11 cellular contexts compared by ENCODE assay signal in the genomic region with DNA sequence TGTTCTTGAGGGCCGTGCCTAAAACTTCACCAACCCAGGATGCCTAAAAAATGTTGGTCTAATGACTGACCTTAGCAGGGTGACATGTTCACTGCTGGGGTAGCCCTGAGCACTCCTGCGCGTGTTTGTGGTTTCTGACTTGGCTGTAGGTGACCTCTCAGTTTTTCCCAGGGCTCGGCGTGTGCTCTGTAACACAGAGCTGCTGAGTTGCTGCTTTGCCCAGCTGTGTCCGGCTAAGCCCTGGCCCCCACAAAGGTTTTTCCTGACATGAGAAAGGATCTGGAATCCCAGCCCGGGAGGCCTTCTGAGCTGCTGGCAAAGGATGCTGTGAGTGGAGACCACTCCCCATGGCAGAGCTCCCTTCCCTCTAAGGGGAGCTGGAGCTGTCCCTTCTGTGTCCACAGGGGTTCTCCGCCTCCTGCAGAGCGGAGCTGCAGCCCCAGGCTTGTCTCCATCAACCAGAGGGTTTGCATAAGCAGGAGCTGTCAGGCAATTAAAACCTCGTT. TPM values are rescaled to one million over a fixed set of nuclear protein-coding genes. Genes with fewer than 3 reads are reported as not detected.
DNase-seq lines count a peak whose midpoint lies in the region; ATAC-seq and TF ChIP-seq lines count a peak whose summit lies in the region.
"Had no signal": no experiment of that assay in that cellular context is flagged by ENCODE, and none has a peak within 500 bp of the region (broad histone marks: within the 10 kb centered on the region; RNA-seq: fewer than 3 reads in every experiment).

No MANE protein-coding gene starts in this region.

- H3K27me3 ChIP-seq in breast epithelium (no peaks in the 10 kb centered on the region), right cardiac atrium (ENCODE audit: control insufficient read depth, insufficient read depth) (no peaks in the 10 kb centered on the region)

- 57% methylated on average over 10 of the region's 10 CpGs for WGBS in right cardiac atrium

- H3K4me1 ChIP-seq in breast epithelium, result peaks cover 6 to 19% of the 10 kb centered on the region in 2 donors
- H3K4me1 ChIP-seq in right cardiac atrium (ENCODE audit: control insufficient read depth, insufficient read depth, low read length), result peaks cover 3% of the 10 kb centered on the region

- POLR2A ChIA-PET in HEK293T (lab: Yijun Ruan, JAX), result no interaction called here

- peak; percentile 56 to 61 for ATAC-seq in right cardiac atrium
- peak; percentile 82 for ATAC-seq in sciatic nerve
- ATAC-seq in HG02885 (IDR thresholded peaks at IDR 0.05; ENCODE audit: poor library complexity, unreplicated experiment), result no peak
- no peak for ATAC-seq in HG02678 (IDR thresholded peaks at IDR 0.05; ENCODE audit: unreplicated experiment)

- H3K27ac ChIP-seq in breast epithelium, result peak overlapping the region; percentile 74 to 82
- peak overlapping the region; percentile 50 for H3K27ac ChIP-seq in right cardiac atrium (ENCODE audit: low read length)

- peak overlapping the region in 1 of 3 donors; percentile 41 for H3K4me3 ChIP-seq in breast epithelium
- H3K4me3 ChIP-seq in right cardiac atrium (ENCODE audit: low read length), result no peak overlapping the region

- no peak for TF ChIP-seq POLR2A in breast epithelium (IDR thresholded peaks at IDR 0.05)

- intact Hi-C loops in breast epithelium (cut with DNase I; ENCODE audit: low total_unique reads) (no loop called here), right cardiac atrium (cut with DNase I) (no loop called here), sciatic nerve (cut with DNase I) (no loop called here)

- TF ChIP-seq CTCF in breast epithelium (IDR thresholded peaks at IDR 0.05), result no peak

- H3K9me3 ChIP-seq in breast epithelium (no peaks in the 10 kb centered on the region), right cardiac atrium (ENCODE audit: control insufficient read depth, low read length) (no peaks in the 10 kb centered on the region)
- H3K9me3 ChIP-seq: Caco-2 had no signal

- no peaks in the 10 kb centered on the region for H3K36me3 ChIP-seq in breast epithelium

- DNase-seq in HEK293T (ENCODE audit: extremely low spot score), result peak; percentile 19
- DNase-seq in breast epithelium (ENCODE audit: low spot score in 2 of 2), result peak in 1 of 2 donors; percentile 40
- peak; percentile 14 to 60 (median 54) for DNase-seq in right cardiac atrium
- no peak for DNase-seq in sciatic nerve (ENCODE audit: low spot score)
- DNase-seq in HuH-7.5 (ENCODE audit: low spot score), result no peak
- no peak for DNase-seq in NCI-H345 treated with DMSO at 0.1 percent for 48 hours (lab: John Stamatoyannopoulos, UW; ENCODE audit: unreplicated experiment)
- DNase-seq: activated CD4-positive, alpha-beta T cell treated with anti-CD3 and anti-CD28 coated beads, Interleukin-2, amount 10 ng/mL, durations not matched to agents 24 days and 14 days; amniotic stem cell had no signal

- CTCF ChIA-PET in HEK293T (lab: Yijun Ruan, JAX), result interaction anchor here (0.6 to 1.1 kb wide), 2 partner anchors 13 to 52 kb away, joined by 3 read pairs; no protein-coding TSS in a partner anchor

TF ChIP-seq in HEK293T, 16 proteins besides CTCF, POLR2A, EP300 and RAD21:
- no peak for TF ChIP-seq SUZ12 (IDR thresholded peaks at IDR 0.05)
- no peak for TF ChIP-seq ELF4 (IDR thresholded peaks at IDR 0.05)
- TF ChIP-seq L3MBTL2 (conservative IDR thresholded peaks at IDR 0.05), result no peak
- no peak for TF ChIP-seq BHLHE40 (IDR thresholded peaks at IDR 0.05; ENCODE audit: borderline replicate concordance)
- no peak for TF ChIP-seq TARDBP (IDR thresholded peaks at IDR 0.05)
- TF ChIP-seq HDGF (IDR thresholded peaks at IDR 0.05; ENCODE audit: borderline replicate concordance), result no peak
- TF ChIP-seq ARNT (IDR thresholded peaks at IDR 0.05), result no peak
- no peak for TF ChIP-seq FOXK2 (IDR thresholded peaks at IDR 0.05)

RNA-seq across cellular contexts. Expression of a gene that starts 52.7 kb away (rescaled TPM):
- 100 to 1,000 TPM; 166 to 187 (median 178) TPM for total RNA-seq in breast epithelium
- total RNA-seq in right cardiac atrium, result 10 to 100 TPM; 21.2 to 34.0 (median 29.3) TPM
- polyA plus RNA-seq in right cardiac atrium, result 10.5 TPM
- 209 TPM for total RNA-seq in sciatic nerve

Comparison
In these comparisons a context has a peak if more than half of its experiments do, and no peak if none do; other contexts are left out.
1. DNase-seq: peak in HEK293T (single experiment) and right cardiac atrium (3 of 3); none in sciatic nerve (single experiment), HuH-7.5 (single experiment) and NCI-H345 treated with DMSO at 0.1 percent for 48 hours (single experiment).
2. ATAC-seq: peak in right cardiac atrium (2 of 2) and sciatic nerve (single experiment); none in HG02885 (single experiment) and HG02678 (single experiment).